In the genomic region with DNA sequence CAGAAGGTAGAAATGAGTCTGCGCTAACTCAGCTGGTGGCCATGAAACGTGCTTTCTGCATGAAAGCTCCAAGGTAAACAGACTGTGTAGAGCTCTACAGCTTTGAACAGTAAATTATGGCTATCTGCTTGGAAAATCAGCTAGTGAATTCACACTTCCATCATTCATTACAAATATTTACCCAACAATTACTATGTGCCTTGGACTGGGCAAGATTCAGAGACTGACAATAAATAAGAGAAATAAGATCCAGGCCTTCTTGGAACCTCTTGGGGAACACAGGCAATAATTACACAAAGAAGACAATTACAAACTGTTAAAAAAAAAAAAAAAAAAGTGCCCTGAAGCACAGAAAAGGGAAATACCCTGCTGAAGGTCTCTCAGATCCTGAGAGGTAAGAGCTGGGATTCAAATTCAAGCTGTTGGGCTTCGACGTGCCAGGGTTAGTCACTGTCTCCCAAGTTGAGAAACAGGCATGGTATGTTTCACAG, we compare ENCODE assay signal across 1 cellular context.
TF ChIP-seq lines count a peak whose summit lies in the region.

No MANE protein-coding gene starts in this region.

TF ChIP-seq in GM12878, 131 proteins besides CTCF, POLR2A, EP300 and RAD21:
- TF ChIP-seq ZNF384 (IDR thresholded peaks at IDR 0.05; ENCODE audit: borderline replicate concordance, low read depth, low read length) (peak; percentile 89), GATAD2B (conservative IDR thresholded peaks at IDR 0.05; ENCODE audit: low read depth) (no peak)
- TF ChIP-seq, protein P1, sequence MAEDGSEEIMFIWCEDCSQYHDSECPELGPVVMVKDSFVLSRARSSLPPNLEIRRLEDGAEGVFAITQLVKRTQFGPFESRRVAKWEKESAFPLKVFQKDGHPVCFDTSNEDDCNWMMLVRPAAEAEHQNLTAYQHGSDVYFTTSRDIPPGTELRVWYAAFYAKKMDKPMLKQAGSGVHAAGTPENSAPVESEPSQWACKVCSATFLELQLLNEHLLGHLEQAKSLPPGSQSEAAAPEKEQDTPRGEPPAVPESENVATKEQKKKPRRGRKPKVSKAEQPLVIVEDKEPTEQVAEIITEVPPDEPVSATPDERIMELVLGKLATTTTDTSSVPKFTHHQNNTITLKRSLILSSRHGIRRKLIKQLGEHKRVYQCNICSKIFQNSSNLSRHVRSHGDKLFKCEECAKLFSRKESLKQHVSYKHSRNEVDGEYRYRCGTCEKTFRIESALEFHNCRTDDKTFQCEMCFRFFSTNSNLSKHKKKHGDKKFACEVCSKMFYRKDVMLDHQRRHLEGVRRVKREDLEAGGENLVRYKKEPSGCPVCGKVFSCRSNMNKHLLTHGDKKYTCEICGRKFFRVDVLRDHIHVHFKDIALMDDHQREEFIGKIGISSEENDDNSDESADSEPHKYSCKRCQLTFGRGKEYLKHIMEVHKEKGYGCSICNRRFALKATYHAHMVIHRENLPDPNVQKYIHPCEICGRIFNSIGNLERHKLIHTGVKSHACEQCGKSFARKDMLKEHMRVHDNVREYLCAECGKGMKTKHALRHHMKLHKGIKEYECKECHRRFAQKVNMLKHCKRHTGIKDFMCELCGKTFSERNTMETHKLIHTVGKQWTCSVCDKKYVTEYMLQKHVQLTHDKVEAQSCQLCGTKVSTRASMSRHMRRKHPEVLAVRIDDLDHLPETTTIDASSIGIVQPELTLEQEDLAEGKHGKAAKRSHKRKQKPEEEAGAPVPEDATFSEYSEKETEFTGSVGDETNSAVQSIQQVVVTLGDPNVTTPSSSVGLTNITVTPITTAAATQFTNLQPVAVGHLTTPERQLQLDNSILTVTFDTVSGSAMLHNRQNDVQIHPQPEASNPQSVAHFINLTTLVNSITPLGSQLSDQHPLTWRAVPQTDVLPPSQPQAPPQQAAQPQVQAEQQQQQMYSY (CRISPR knock-in tag; IDR thresholded peaks at IDR 0.05), result no peak
- TF ChIP-seq, protein P2, sequence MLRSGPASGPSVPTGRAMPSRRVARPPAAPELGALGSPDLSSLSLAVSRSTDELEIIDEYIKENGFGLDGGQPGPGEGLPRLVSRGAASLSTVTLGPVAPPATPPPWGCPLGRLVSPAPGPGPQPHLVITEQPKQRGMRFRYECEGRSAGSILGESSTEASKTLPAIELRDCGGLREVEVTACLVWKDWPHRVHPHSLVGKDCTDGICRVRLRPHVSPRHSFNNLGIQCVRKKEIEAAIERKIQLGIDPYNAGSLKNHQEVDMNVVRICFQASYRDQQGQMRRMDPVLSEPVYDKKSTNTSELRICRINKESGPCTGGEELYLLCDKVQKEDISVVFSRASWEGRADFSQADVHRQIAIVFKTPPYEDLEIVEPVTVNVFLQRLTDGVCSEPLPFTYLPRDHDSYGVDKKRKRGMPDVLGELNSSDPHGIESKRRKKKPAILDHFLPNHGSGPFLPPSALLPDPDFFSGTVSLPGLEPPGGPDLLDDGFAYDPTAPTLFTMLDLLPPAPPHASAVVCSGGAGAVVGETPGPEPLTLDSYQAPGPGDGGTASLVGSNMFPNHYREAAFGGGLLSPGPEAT (IDR thresholded peaks at IDR 0.05; ENCODE audit: low read depth), result 0 out of 2 replicates have a peak, but pooled peaks have one; percentile 12
